Comparison of ENCODE assay signal across 20 cellular contexts in genomic region chr7:96430350-96430749, GRCh38.
"Had no signal": no experiment of that assay in that cellular context is flagged by ENCODE, and none has a peak within 500 bp of the region (broad histone marks: within the 10 kb centered on the region; RNA-seq: fewer than 3 reads in every experiment).

No MANE protein-coding gene starts in this region.

- H3K9me3 Mint-ChIP-seq: activated naive CD4-positive, alpha-beta T cell treated with anti-CD3 and anti-CD28 coated beads for 36 hours; activated T-cell treated with anti-CD3 and anti-CD28 coated beads, Interleukin-2, amount 50 U/mL, for 24 hours; activated T-helper 1 cell treated with anti-CD3 and anti-CD28 coated beads, Interleukin-12 subunit alpha, Interleukin-12 subunit beta, Interleukin-2, Interleukin-4 antibody, amounts not matched to agents 30 ng/mL and 10 ng/mL and 1 ng/mL, durations not matched to agents 14 hours and 24 hours and 36 hours; T-cell had no signal

- ATAC-seq: activated CD8-positive, alpha-beta memory T cell treated with anti-CD3 and anti-CD28 coated beads, Interleukin-2, amount 10 ng/mL, durations not matched to agents 7 days and 5 days; T-cell had no signal

- H3K36me3 ChIP-seq: breast epithelium, colonic mucosa, WERI-Rb-1 had no signal

- H3K4me3 Mint-ChIP-seq: activated CD8-positive, alpha-beta memory T cell treated with anti-CD3 and anti-CD28 coated beads, Interleukin-2, amount 10 ng/mL, durations not matched to agents 7 days and 5 days; activated naive CD4-positive, alpha-beta T cell treated with anti-CD3 and anti-CD28 coated beads for 36 hours; activated T-cell treated with anti-CD3 and anti-CD28 coated beads, Interleukin-2, amount 50 U/mL, for 24 hours; activated T-helper 1 cell treated with anti-CD3 and anti-CD28 coated beads, Interleukin-12 subunit alpha, Interleukin-12 subunit beta, Interleukin-2, Interleukin-4 antibody, amounts not matched to agents 30 ng/mL and 10 ng/mL and 1 ng/mL, durations not matched to agents 14 hours and 24 hours and 36 hours; T-cell had no signal

- H3K27ac ChIP-seq: breast epithelium, colonic mucosa, SK-N-MC, WERI-Rb-1 had no signal

- H3K36me3 Mint-ChIP-seq: activated CD8-positive, alpha-beta memory T cell treated with anti-CD3 and anti-CD28 coated beads, Interleukin-2, amount 10 ng/mL, durations not matched to agents 7 days and 5 days; T-cell had no signal

- H3K4me1 ChIP-seq: breast epithelium, colonic mucosa had no signal

- H3K9me3 ChIP-seq: breast epithelium, colonic mucosa had no signal

- H3K4me3 ChIP-seq: breast epithelium, colonic mucosa, SK-N-MC had no signal

- H3K27me3 ChIP-seq: breast epithelium, colonic mucosa had no signal

- H3K27ac Mint-ChIP-seq: activated CD8-positive, alpha-beta memory T cell treated with anti-CD3 and anti-CD28 coated beads, Interleukin-2, amount 10 ng/mL, durations not matched to agents 7 days and 5 days; activated naive CD4-positive, alpha-beta T cell treated with anti-CD3 and anti-CD28 coated beads for 36 hours; activated T-cell treated with anti-CD3 and anti-CD28 coated beads, Interleukin-2, amount 50 U/mL, for 24 hours; activated T-helper 1 cell treated with anti-CD3 and anti-CD28 coated beads, Interleukin-12 subunit alpha, Interleukin-12 subunit beta, Interleukin-2, Interleukin-4 antibody, amounts not matched to agents 30 ng/mL and 10 ng/mL and 1 ng/mL, durations not matched to agents 14 hours and 24 hours and 36 hours; T-cell had no signal

- DNase-seq: activated CD4-positive, alpha-beta T cell treated with anti-CD3 and anti-CD28 coated beads for 48 hours; activated CD8-positive, alpha-beta memory T cell treated with anti-CD3 and anti-CD28 coated beads, Interleukin-2, amount 10 ng/mL, durations not matched to agents 7 days and 5 days; activated effector memory CD4-positive, alpha-beta T cell treated with anti-CD3 and anti-CD28 coated beads, Interleukin-2, amount 50 U/mL, for 16 hours; activated naive CD4-positive, alpha-beta T cell treated with anti-CD3 and anti-CD28 coated beads for 36 hours; activated T-cell treated with anti-CD3 and anti-CD28 coated beads, Interleukin-2, amount 50 U/mL, for 24 hours; aorta; caudate nucleus; colonic mucosa; NCI-H1048; NCI-H1930; NCI-H2171 treated with DMSO at 0.1 percent for 48 hours; NCI-H226; NCI-H510A; NCI-H526 treated with DMSO at 0.1 percent for 48 hours; NCI-H82; T-cell; WERI-Rb-1 had no signal
